ENCODE assay signal across 8 cellular contexts in the genomic region with DNA sequence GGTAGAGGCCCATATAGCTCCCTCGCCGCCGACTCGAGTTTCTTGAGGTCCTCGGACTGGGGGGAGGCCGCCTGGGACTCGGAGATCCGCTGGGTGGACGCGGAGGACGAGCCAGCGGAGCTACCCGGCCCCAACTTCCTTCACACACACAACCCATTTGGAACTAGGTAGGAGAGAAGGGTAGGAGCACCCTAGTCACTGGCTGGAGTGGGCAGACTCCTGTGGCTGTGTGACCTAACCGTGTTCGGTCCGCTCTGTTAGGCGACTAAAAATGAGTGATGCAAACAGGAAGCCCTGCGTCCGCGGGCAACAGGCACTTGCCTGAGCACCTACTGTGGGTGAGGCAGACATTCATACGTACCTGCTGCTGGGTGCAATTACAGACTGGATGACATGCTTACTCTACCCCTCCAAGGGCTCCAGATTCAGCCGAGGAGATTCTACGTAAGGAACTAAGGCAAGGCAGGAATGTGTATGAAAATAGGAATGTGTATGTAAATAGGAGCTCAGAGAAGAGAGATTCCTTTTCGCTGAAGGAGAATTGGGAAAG. TPM values are rescaled to one million over a fixed set of nuclear protein-coding genes. Genes with fewer than 3 reads are reported as not detected.
DNase-seq lines count a peak whose midpoint lies in the region; ATAC-seq and TF ChIP-seq lines count a peak whose summit lies in the region.

No MANE protein-coding gene starts in this region.

- H3K27me3 ChIP-seq in HUES48 (ENCODE audit: control insufficient read depth, insufficient read depth, low read length): no peaks in the 10 kb centered on the region
- H3K27me3 ChIP-seq in breast epithelium: no peaks in the 10 kb centered on the region

- no peaks in the 10 kb centered on the region for H3K36me3 ChIP-seq in HUES48 (ENCODE audit: control insufficient read depth, insufficient read depth, low read length)
- H3K36me3 ChIP-seq in breast epithelium: no peaks in the 10 kb centered on the region

- intact Hi-C loops in Calu3 (cut with micrococcal nuclease; ENCODE audit: unreplicated experiment) (no loop called here), breast epithelium (cut with DNase I; ENCODE audit: low total_unique reads) (no loop called here), lower leg skin (cut with DNase I; ENCODE audit: low total_unique reads) (no loop called here)

- H3K9ac ChIP-seq in HUES48 (ENCODE audit: low read depth, low read length): peak overlapping the region; percentile 54

- BruUV-seq in Calu3 (replicated peaks; lab: Mats Ljungman, UMichigan): no TSS peak

- H3K27ac Mint-ChIP-seq in Calu3 (ENCODE audit: unreplicated experiment): peak overlapping the region; percentile 78

- H3K36me3 Mint-ChIP-seq in Calu3 (ENCODE audit: insufficient read depth, unreplicated experiment): peaks cover 54% of the 10 kb centered on the region

- H3K4me1 ChIP-seq in HUES48 (ENCODE audit: control insufficient read depth, insufficient read depth, low read length): peaks cover 13% of the 10 kb centered on the region
- no peaks in the 10 kb centered on the region for H3K4me1 ChIP-seq in breast epithelium

- no peaks in the 10 kb centered on the region for H3K27me3 Mint-ChIP-seq in Calu3 (ENCODE audit: unreplicated experiment)

- CTCF ChIA-PET in Calu3 (lab: Charles Lee): interaction anchor here (0.6 to 7.0 kb wide), 5 partner anchors 9 to 184 kb away, joined by 3 to 83 read pairs (median 5); partner anchors contain the start of genes IMP3 and MAN2C1

- H3K9me3 Mint-ChIP-seq in Calu3 (ENCODE audit: low read depth, unreplicated experiment): no peaks in the 10 kb centered on the region

- H3K4me1 Mint-ChIP-seq in Calu3 (ENCODE audit: low read depth, unreplicated experiment): peaks cover 24% of the 10 kb centered on the region

- DNase-seq in Calu3 (peak; percentile 49), T follicular helper cell (ENCODE audit: low read depth) (peak; percentile 32), breast epithelium (ENCODE audit: low spot score in 2 of 2) (no peak), lower leg skin (ENCODE audit: low spot score in 2 of 2) (no peak)
- DNase-seq in stimulated activated CD8-positive, alpha-beta memory T cell treated with anti-CD3 and anti-CD28 coated beads, Interleukin-4, amount 100 ng/mL, for 48 hours: peak; percentile 70

- TF ChIP-seq CTCF in Calu3 (IDR thresholded peaks at IDR 0.05; ENCODE audit: unreplicated experiment) (no peak), breast epithelium (IDR thresholded peaks at IDR 0.05) (no peak), lower leg skin (IDR thresholded peaks at IDR 0.05) (no peak)

- ATAC-seq in GM21526 (IDR thresholded peaks at IDR 0.05; ENCODE audit: low FRiP score, unreplicated experiment) (no peak), HG03280 (IDR thresholded peaks at IDR 0.05; ENCODE audit: unreplicated experiment) (no peak)

- 2% methylated on average over 24 of the region's 24 CpGs for WGBS in lower leg skin, 2 donors

- peak overlapping the region; percentile 96 for H3K27ac ChIP-seq in HUES48 (ENCODE audit: low read depth, low read length)
- peak overlapping the region; percentile 96 to 99 for H3K27ac ChIP-seq in breast epithelium

- peak overlapping the region; percentile 95 for H3K4me3 ChIP-seq in HUES48 (ENCODE audit: low read depth, low read length)
- peak overlapping the region; percentile 78 to 94 (median 89) for H3K4me3 ChIP-seq in breast epithelium
- H3K4me3 ChIP-seq in lower leg skin (ENCODE audit: low read depth, poor library complexity, severe bottlenecking): peak overlapping the region; percentile 81

- H3K4me3 Mint-ChIP-seq in Calu3 (ENCODE audit: low read depth, unreplicated experiment): peak overlapping the region; percentile 99

- TF ChIP-seq POLR2A in breast epithelium (IDR thresholded peaks at IDR 0.05) (no peak), lower leg skin (IDR thresholded peaks at IDR 0.05) (no peak)

- H3K9me3 ChIP-seq in HUES48 (ENCODE audit: control insufficient read depth, insufficient read depth, low read length) (no peaks in the 10 kb centered on the region), breast epithelium (no peaks in the 10 kb centered on the region)

RNA-seq across cellular contexts. Expression of gene SIN3A, which starts 4.6 kb away (rescaled TPM):
- 91.4 and 97.6 TPM in 2 replicates for total RNA-seq in Calu3 (2022)
- total RNA-seq in breast epithelium: 10 to 100 TPM; 40.2 to 66.9 (median 49.5) TPM
- total RNA-seq in lower leg skin: 10 to 100 TPM; 47.1 to 68.8 (median 49.6) TPM

Comparison
In these comparisons a context has a peak if more than half of its experiments do, and no peak if none do; other contexts are left out.
1. DNase-seq: peak in Calu3 (single experiment), T follicular helper cell (single experiment) and stimulated activated CD8-positive, alpha-beta memory T cell treated with anti-CD3 and anti-CD28 coated beads, Interleukin-4, amount 100 ng/mL, for 48 hours (single experiment); none in breast epithelium (0 of 2) and lower leg skin (0 of 2).
2. Peak in every context shown above with its lines, with median percentiles within 50 percentile points of each other: H3K4me3 ChIP-seq.